16 cellular contexts compared by ENCODE assay signal in genomic region chr2:862723-863466, GRCh38.
DNase-seq lines count a peak whose midpoint lies in the region; ATAC-seq and TF ChIP-seq lines count a peak whose summit lies in the region.
"Had no signal": no experiment of that assay in that cellular context is flagged by ENCODE, and none has a peak within 500 bp of the region (broad histone marks: within the 10 kb centered on the region; RNA-seq: fewer than 3 reads in every experiment).

No MANE protein-coding gene starts in this region.

- H3K4me1 Mint-ChIP-seq in T-helper 17 cell = peaks cover 13% of the 10 kb centered on the region
- peaks cover 0 to 6% (median 0%) of the 10 kb centered on the region in 7 donors for H3K4me1 Mint-ChIP-seq in naive thymus-derived CD4-positive, alpha-beta T cell

- no peak overlapping the region for H2AFZ ChIP-seq in DND-41 (ENCODE audit: low read depth, low read length)

- peak overlapping the region; percentile 49 for H3K27ac Mint-ChIP-seq in T-helper 17 cell
- no peak overlapping the region for H3K27ac Mint-ChIP-seq in naive thymus-derived CD4-positive, alpha-beta T cell
- H3K27ac Mint-ChIP-seq: HFFc6 had no signal

- H3K36me3 ChIP-seq in DND-41 (ENCODE audit: insufficient read depth, low read length) (peaks cover 30% of the 10 kb centered on the region), vagina (no peaks in the 10 kb centered on the region)
- H3K36me3 ChIP-seq in naive thymus-derived CD4-positive, alpha-beta T cell (ENCODE audit: control insufficient read depth in 2 of 3, insufficient read depth in 3 of 3, low read length in 3 of 3) = no peaks in the 10 kb centered on the region
- H3K36me3 ChIP-seq: BE2C, HAP-1 had no signal

- H3K27me3 Mint-ChIP-seq in T-helper 17 cell = peaks cover 29% of the 10 kb centered on the region
- peaks cover 0 to 21% (median 6%) of the 10 kb centered on the region in 5 donors for H3K27me3 Mint-ChIP-seq in naive thymus-derived CD4-positive, alpha-beta T cell

- no peaks in the 10 kb centered on the region for H4K20me1 ChIP-seq in DND-41 (ENCODE audit: insufficient read depth, low read length)

- ATAC-seq in DND-41 (ENCODE audit: insufficient read depth, low read depth) (no peak), T-helper 17 cell (no peak), HG03159 (IDR thresholded peaks at IDR 0.05; ENCODE audit: unreplicated experiment) (no peak)
- peak; percentile 26 for ATAC-seq in naive thymus-derived CD4-positive, alpha-beta T cell
- ATAC-seq: A549 had no signal

- TF ChIP-seq CTCF in DND-41 (IDR thresholded peaks at IDR 0.05; ENCODE audit: borderline replicate concordance, extremely low read depth, low read length, poor library complexity, severe bottlenecking) (no peak), vagina (IDR thresholded peaks at IDR 0.05) (no peak)

- peak overlapping the region; percentile 48 for H3K27ac ChIP-seq in DND-41 (ENCODE audit: low read length)
- H3K27ac ChIP-seq in naive thymus-derived CD4-positive, alpha-beta T cell (ENCODE audit: low read depth, low read length) = no peak overlapping the region
- no peak overlapping the region for H3K27ac ChIP-seq in vagina
- H3K27ac ChIP-seq: A549, HL-60 had no signal

- TF ChIP-seq POLR2A in vagina (IDR thresholded peaks at IDR 0.05) = no peak
- TF ChIP-seq POLR2A in erythroblast (IDR thresholded peaks at IDR 0.05; ENCODE audit: low read length) = no peak

- peak overlapping the region; percentile 12; the same call in 1 of the 2 replicates for H3K4me2 ChIP-seq in DND-41 (ENCODE audit: insufficient read depth, low read length)
- H3K4me2 ChIP-seq: A549 had no signal

- H3K27me3 ChIP-seq in DND-41 (ENCODE audit: insufficient read depth, low read length, poor library complexity) = no peaks in the 10 kb centered on the region
- H3K27me3 ChIP-seq in naive thymus-derived CD4-positive, alpha-beta T cell (ENCODE audit: control insufficient read depth in 2 of 2, insufficient read depth in 2 of 2, low read length in 2 of 2) = no peaks in the 10 kb centered on the region
- no peaks in the 10 kb centered on the region for H3K27me3 ChIP-seq in vagina
- H3K27me3 ChIP-seq: BE2C had no signal

- CTCF ChIA-PET in naive thymus-derived CD4-positive, alpha-beta T cell (lab: Charles Lee) = no interaction called here

- DNase-seq in DND-41 (no peak), T-helper 17 cell (no peak), vagina (ENCODE audit: extremely low spot score in 2 of 2) (peak; percentile 65 to 88), G401 (ENCODE audit: low spot score) (no peak), erythroblast (lab: John Stamatoyannopoulos, UW) (no peak)
- peak in 1 of 9 donors; percentile 12 for DNase-seq in naive thymus-derived CD4-positive, alpha-beta T cell
- DNase-seq: BE2C, DMS 273 treated with DMSO at 0.1 percent for 48 hours, EL, GDM1, GOT3, HFFc6 had no signal

- intact Hi-C loops in naive thymus-derived CD4-positive, alpha-beta T cell (cut with micrococcal nuclease) = no loop called here
- intact Hi-C loops in vagina (cut with DNase I) = no loop called here

- no peak overlapping the region for H3K9ac ChIP-seq in DND-41 (ENCODE audit: low read depth, low read length)

- H3K36me3 Mint-ChIP-seq in T-helper 17 cell (ENCODE audit: low read depth) = no peaks in the 10 kb centered on the region
- H3K36me3 Mint-ChIP-seq in naive thymus-derived CD4-positive, alpha-beta T cell = no peaks in the 10 kb centered on the region

- no peak overlapping the region for H3K4me3 ChIP-seq in DND-41 (ENCODE audit: low read depth in 1 of 2, low read length in 2 of 2)
- no peak overlapping the region for H3K4me3 ChIP-seq in naive thymus-derived CD4-positive, alpha-beta T cell (ENCODE audit: low read length)
- no peak overlapping the region for H3K4me3 ChIP-seq in vagina
- H3K4me3 ChIP-seq: A549, HAP-1 had no signal

- H3K4me3 Mint-ChIP-seq in T-helper 17 cell = no peak overlapping the region
- H3K4me3 Mint-ChIP-seq in naive thymus-derived CD4-positive, alpha-beta T cell = no peak overlapping the region
- H3K4me3 Mint-ChIP-seq: HFFc6 had no signal

- H3K79me2 ChIP-seq in DND-41 (ENCODE audit: insufficient read depth, low read length) = peaks cover 41% of the 10 kb centered on the region

- H3K4me1 ChIP-seq in DND-41 (ENCODE audit: insufficient read depth, low read length) (peaks cover 40% of the 10 kb centered on the region), vagina (no peaks in the 10 kb centered on the region)
- H3K4me1 ChIP-seq in naive thymus-derived CD4-positive, alpha-beta T cell (ENCODE audit: control insufficient read depth in 2 of 2, insufficient read depth in 2 of 2, low read length in 2 of 2) = no peaks in the 10 kb centered on the region
- H3K4me1 ChIP-seq: A549, BE2C, HAP-1 had no signal

- H3K9me3 ChIP-seq in DND-41 (ENCODE audit: insufficient read depth, low read length, severe bottlenecking) (no peaks in the 10 kb centered on the region), T-helper 17 cell (ENCODE audit: control insufficient read depth, low read length, poor library complexity, severe bottlenecking) (no peaks in the 10 kb centered on the region), vagina (no peaks in the 10 kb centered on the region)
- H3K9me3 ChIP-seq in naive thymus-derived CD4-positive, alpha-beta T cell (ENCODE audit: control insufficient read depth in 2 of 3, low read length in 3 of 3) = no peaks in the 10 kb centered on the region
- H3K9me3 ChIP-seq: A549, BE2C, HAP-1 had no signal

- H3K9me3 Mint-ChIP-seq in naive thymus-derived CD4-positive, alpha-beta T cell = peaks cover 0 to 1% (median 0%) of the 10 kb centered on the region in 11 donors

- POLR2A ChIA-PET in naive thymus-derived CD4-positive, alpha-beta T cell (lab: Charles Lee) = no interaction called here

- in situ Hi-C loops in G401 (cut with HindIII; ENCODE audit: low sequenced_read_pairs) = no loop called here

Comparison
In these comparisons a context has a peak if more than half of its experiments do, and no peak if none do; other contexts are left out.
1. DNase-seq: peak in vagina (2 of 2); none in DND-41 (single experiment), T-helper 17 cell (0 of 3), G401 (single experiment) and erythroblast (0 of 2).